ENCODE assay signal across 13 cellular contexts in the genomic region with DNA sequence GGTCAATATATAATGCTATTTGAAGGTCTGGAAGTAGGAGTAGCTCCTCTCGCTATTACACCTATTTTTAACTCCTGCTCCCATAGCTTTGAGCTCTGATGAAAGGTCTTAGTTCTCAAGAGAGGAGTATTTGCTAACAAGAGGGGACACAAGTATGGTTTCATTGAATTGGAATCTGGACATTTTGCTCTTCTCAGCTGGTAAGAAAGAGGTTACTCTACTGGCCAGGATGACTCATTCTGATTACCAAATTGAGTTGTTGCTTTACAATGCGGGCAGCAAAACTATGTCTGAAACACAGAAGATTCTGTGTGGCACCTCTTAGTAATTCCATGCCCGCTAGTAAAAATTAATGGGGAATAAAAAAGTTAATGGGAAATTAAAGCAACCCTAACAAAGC.
DNase-seq lines count a peak whose midpoint lies in the region; ATAC-seq and TF ChIP-seq lines count a peak whose summit lies in the region.
"Had no signal": no experiment of that assay in that cellular context is flagged by ENCODE, and none has a peak within 500 bp of the region (broad histone marks: within the 10 kb centered on the region; RNA-seq: fewer than 3 reads in every experiment).

No MANE protein-coding gene starts in this region.

- intact Hi-C loops in breast epithelium (cut with DNase I; ENCODE audit: low total_unique reads) (no loop called here), ascending aorta (cut with DNase I) (no loop called here), body of pancreas (cut with DNase I) (no loop called here)

- no peak for TF ChIP-seq POLR2A in breast epithelium (IDR thresholded peaks at IDR 0.05)
- no peak for TF ChIP-seq POLR2A in body of pancreas (IDR thresholded peaks at IDR 0.05)

- no peaks in the 10 kb centered on the region for H3K9me3 Mint-ChIP-seq in memory B cell
- H3K9me3 Mint-ChIP-seq in activated T-cell treated with anti-CD3 and anti-CD28 coated beads, Interleukin-2, amount 50 U/mL, for 4 hours: no peaks in the 10 kb centered on the region

- H3K36me3 Mint-ChIP-seq in memory B cell: no peaks in the 10 kb centered on the region
- no peaks in the 10 kb centered on the region for H3K36me3 Mint-ChIP-seq in activated T-cell treated with anti-CD3 and anti-CD28 coated beads, Interleukin-2, amount 50 U/mL, for 4 hours (ENCODE audit: insufficient read depth)

- H3K9me3 ChIP-seq in MG63 (no peaks in the 10 kb centered on the region), breast epithelium (no peaks in the 10 kb centered on the region), ascending aorta (no peaks in the 10 kb centered on the region), body of pancreas (no peaks in the 10 kb centered on the region)
- H3K9me3 ChIP-seq: mucosa of descending colon had no signal

- H3K36me3 ChIP-seq in MG63 (no peaks in the 10 kb centered on the region), breast epithelium (no peaks in the 10 kb centered on the region), ascending aorta (no peaks in the 10 kb centered on the region), body of pancreas (replicated peaks in 1 of 2; ENCODE audit: insufficient read depth in 1 of 2, low read depth in 2 of 2) (no peaks in the 10 kb centered on the region)

- DNase-seq in AG09309 (ENCODE audit: low read depth) (peak; percentile 87), MG63 (peak; percentile 13), breast epithelium (ENCODE audit: low spot score in 2 of 2) (no peak), memory B cell (ENCODE audit: low spot score in 2 of 2) (no peak), ascending aorta (ENCODE audit: low spot score in 2 of 2) (no peak), body of pancreas (no peak)
- no peak for DNase-seq in activated T-cell treated with anti-CD3 and anti-CD28 coated beads, Interleukin-2, amount 50 U/mL, for 4 hours
- DNase-seq: activated T-cell treated with anti-CD3 and anti-CD28 coated beads, Interleukin-2, amount 50 U/mL, for 1 hour; DMS 273 treated with DMSO at 0.1 percent for 48 hours; effector memory CD4-positive, alpha-beta T cell; mucosa of descending colon; NCI-H1092 treated with DMSO at 0.1 percent for 48 hours had no signal

- H3K4me3 Mint-ChIP-seq in memory B cell: no peak overlapping the region
- no peak overlapping the region for H3K4me3 Mint-ChIP-seq in activated T-cell treated with anti-CD3 and anti-CD28 coated beads, Interleukin-2, amount 50 U/mL, for 4 hours

- H3K27me3 ChIP-seq in MG63 (no peaks in the 10 kb centered on the region), breast epithelium (no peaks in the 10 kb centered on the region), ascending aorta (no peaks in the 10 kb centered on the region), body of pancreas (no peaks in the 10 kb centered on the region)

- H3K4me3 ChIP-seq in AG09309 (ENCODE audit: control insufficient read depth, low read depth, low read length): no peak overlapping the region
- H3K4me3 ChIP-seq in MG63: no peak overlapping the region
- H3K4me3 ChIP-seq in breast epithelium: no peak overlapping the region
- no peak overlapping the region for H3K4me3 ChIP-seq in ascending aorta
- H3K4me3 ChIP-seq in body of pancreas: no peak overlapping the region
- H3K4me3 ChIP-seq: mucosa of descending colon had no signal

- peak overlapping the region; percentile 78 for H3K27ac Mint-ChIP-seq in memory B cell

- H3K4me1 ChIP-seq in breast epithelium (no peaks in the 10 kb centered on the region), ascending aorta (no peaks in the 10 kb centered on the region), body of pancreas (no peaks in the 10 kb centered on the region)

- WGBS in body of pancreas, 2 donors: 67 to 85% methylated on average over 3 of the region's 3 CpGs

- no peak for TF ChIP-seq CTCF in AG09309 (IDR thresholded peaks at IDR 0.05; ENCODE audit: control insufficient read depth, insufficient read depth, low read depth, low read length, missing control alignments)
- TF ChIP-seq CTCF in breast epithelium (IDR thresholded peaks at IDR 0.05): no peak
- TF ChIP-seq CTCF in ascending aorta (IDR thresholded peaks at IDR 0.05): no peak
- no peak for TF ChIP-seq CTCF in body of pancreas (IDR thresholded peaks at IDR 0.05)

- H3K27ac ChIP-seq in breast epithelium (peak overlapping the region; percentile 4 to 33), ascending aorta (no peak overlapping the region), body of pancreas (peak overlapping the region in 1 of 4 donors; percentile 17)

- H3K27me3 Mint-ChIP-seq in memory B cell: no peaks in the 10 kb centered on the region
- H3K27me3 Mint-ChIP-seq in activated T-cell treated with anti-CD3 and anti-CD28 coated beads, Interleukin-2, amount 50 U/mL, for 4 hours (ENCODE audit: low read depth): no peaks in the 10 kb centered on the region

- peaks cover 3% of the 10 kb centered on the region for H3K4me1 Mint-ChIP-seq in memory B cell
- no peaks in the 10 kb centered on the region for H3K4me1 Mint-ChIP-seq in activated T-cell treated with anti-CD3 and anti-CD28 coated beads, Interleukin-2, amount 50 U/mL, for 4 hours (ENCODE audit: low read depth)

- ATAC-seq in memory B cell (ENCODE audit: low read depth) (no peak), GM21515 (IDR thresholded peaks at IDR 0.05; ENCODE audit: unreplicated experiment) (no peak), body of pancreas (no peak)
- ATAC-seq in activated T-cell treated with anti-CD3 and anti-CD28 coated beads, Interleukin-2, amount 50 U/mL, for 4 hours: no peak
- ATAC-seq: mucosa of descending colon had no signal

Comparison
In these comparisons a context has a peak if more than half of its experiments do, and no peak if none do; other contexts are left out.
1. DNase-seq: peak in AG09309 (single experiment) and MG63 (single experiment); none in breast epithelium (0 of 2), memory B cell (0 of 2), activated T-cell treated with anti-CD3 and anti-CD28 coated beads, Interleukin-2, amount 50 U/mL, for 4 hours (single experiment), ascending aorta (0 of 2) and body of pancreas (0 of 4).
2. H3K27ac ChIP-seq: peak in breast epithelium (2 of 2); none in ascending aorta (0 of 2).